27 cellular contexts compared by ENCODE assay signal in the genomic region with DNA sequence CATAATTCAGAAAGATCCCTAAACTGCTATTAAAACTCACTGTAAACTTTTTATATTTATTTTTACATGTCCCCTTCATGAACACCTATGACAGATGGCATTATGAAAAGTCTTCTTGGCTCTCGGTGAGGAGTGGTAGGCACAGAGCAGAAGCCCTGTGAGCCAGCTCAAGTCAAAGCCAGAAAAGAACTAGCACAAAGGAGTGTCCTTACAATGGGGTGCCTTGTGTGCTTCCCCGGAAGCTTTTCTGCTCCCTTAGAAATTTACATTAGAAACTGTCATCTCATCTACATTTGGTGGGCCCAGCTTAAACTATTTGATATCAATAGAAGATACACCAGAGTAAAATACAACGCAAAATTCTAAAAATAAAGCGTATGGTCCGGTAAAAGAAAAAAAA.
"Had no signal": no experiment of that assay in that cellular context is flagged by ENCODE, and none has a peak within 500 bp of the region (broad histone marks: within the 10 kb centered on the region; RNA-seq: fewer than 3 reads in every experiment).

No MANE protein-coding gene starts in this region.

- H3K4me3 Mint-ChIP-seq: activated CD4-positive, alpha-beta memory T cell treated with anti-CD3 and anti-CD28 coated beads, Interleukin-2, amount 10 ng/mL, durations not matched to agents 7 days and 5 days; activated CD4-positive, alpha-beta T cell treated with anti-CD3 and anti-CD28 coated beads, Interleukin-2, amount 10 ng/mL, durations not matched to agents 24 days and 14 days; activated naive CD4-positive, alpha-beta T cell treated with anti-CD3 and anti-CD28 coated beads, Interleukin-2, amount 10 ng/mL, durations not matched to agents 7 days and 5 days; activated naive CD8-positive, alpha-beta T cell treated with anti-CD3 and anti-CD28 coated beads, Interleukin-2, amount 10 ng/mL, durations not matched to agents 7 days and 5 days; activated T-cell treated with anti-CD3 and anti-CD28 coated beads, Interleukin-2, amount 50 U/mL, for 24 hours; dendritic cell treated with granulocyte-macrophage colony-stimulating factor and Interleukin-4, amounts not matched to agents 40 ng/mL and 50 ng/mL, for 4 days; natural killer cell treated with Interleukin-12 subunit alpha and Interleukin-12 subunit beta and Interleukin-15 and Interleukin-18, amount 100 ng/mL, for 72 hours; T-helper 17 cell had no signal

- DNase-seq: activated CD4-positive, alpha-beta memory T cell treated with anti-CD3 and anti-CD28 coated beads, Interleukin-2, amount 10 ng/mL, durations not matched to agents 7 days and 5 days; activated CD4-positive, alpha-beta T cell treated with anti-CD3 and anti-CD28 coated beads, Interleukin-2, amount 10 ng/mL, durations not matched to agents 24 days and 14 days; activated CD4-positive, CD25-positive, alpha-beta regulatory T cell treated with anti-CD3 and anti-CD28 coated beads, Interleukin-2, amount 50 U/mL, for 72 hours; activated CD8-positive, alpha-beta memory T cell treated with anti-CD3 and anti-CD28 coated beads, Interleukin-2, amount 50 U/mL, for 48 hours; activated gamma-delta T cell; activated naive CD4-positive, alpha-beta T cell treated with anti-CD3 and anti-CD28 coated beads, Interleukin-2, amount 10 ng/mL, durations not matched to agents 7 days and 5 days; activated naive CD8-positive, alpha-beta T cell treated with anti-CD3 and anti-CD28 coated beads, Interleukin-2, amount 10 ng/mL, durations not matched to agents 7 days and 5 days; activated T-cell treated with anti-CD3 and anti-CD28 coated beads, Interleukin-2, amount 50 U/mL, for 24 hours; amniotic stem cell; central memory CD4-positive, alpha-beta T cell; effector CD8-positive, alpha-beta T cell; gastrocnemius medialis; left cardiac atrium; mammary epithelial cell; right lobe of liver; stimulated activated CD4-positive, alpha-beta T cell treated with anti-CD3 and anti-CD28 coated beads, Interleukin-2, amount 100 ng/mL, for 48 hours; stimulated activated naive CD4-positive, alpha-beta T cell treated with Interleukin-2 at 50 U/mL for 16 hours; T-helper 17 cell; T1000; trophoblast cell had no signal

- H3K4me2 ChIP-seq: hepatocyte had no signal

- H3K4me3 ChIP-seq: breast epithelium, gastrocnemius medialis, hepatocyte, right lobe of liver, thoracic aorta had no signal

- H3K4me1 ChIP-seq: breast epithelium, gastrocnemius medialis, right lobe of liver had no signal

- H3K79me2 ChIP-seq: hepatocyte had no signal

- H3K9me3 Mint-ChIP-seq: activated CD4-positive, alpha-beta memory T cell treated with anti-CD3 and anti-CD28 coated beads, Interleukin-2, amount 10 ng/mL, durations not matched to agents 7 days and 5 days; activated naive CD4-positive, alpha-beta T cell treated with anti-CD3 and anti-CD28 coated beads, Interleukin-2, amount 10 ng/mL, durations not matched to agents 7 days and 5 days; activated naive CD8-positive, alpha-beta T cell treated with anti-CD3 and anti-CD28 coated beads, Interleukin-2, amount 10 ng/mL, durations not matched to agents 7 days and 5 days; activated T-cell treated with anti-CD3 and anti-CD28 coated beads, Interleukin-2, amount 50 U/mL, for 24 hours; natural killer cell treated with Interleukin-12 subunit alpha and Interleukin-12 subunit beta and Interleukin-15 and Interleukin-18, amount 100 ng/mL, for 72 hours had no signal

- H3K27me3 ChIP-seq: gastrocnemius medialis, hepatocyte, right lobe of liver had no signal

- H3K27ac ChIP-seq: gastrocnemius medialis, hepatocyte, right lobe of liver, thoracic aorta had no signal

- H2AFZ ChIP-seq: hepatocyte had no signal

- H3K9me3 ChIP-seq: breast epithelium, gastrocnemius medialis, right lobe of liver, thoracic aorta had no signal

- H3K27ac Mint-ChIP-seq: activated CD4-positive, alpha-beta memory T cell treated with anti-CD3 and anti-CD28 coated beads, Interleukin-2, amount 10 ng/mL, durations not matched to agents 7 days and 5 days; activated naive CD8-positive, alpha-beta T cell treated with anti-CD3 and anti-CD28 coated beads, Interleukin-2, amount 10 ng/mL, durations not matched to agents 7 days and 5 days; T-helper 17 cell had no signal

- H3K27me3 Mint-ChIP-seq: activated CD4-positive, alpha-beta memory T cell treated with anti-CD3 and anti-CD28 coated beads, Interleukin-2, amount 10 ng/mL, durations not matched to agents 7 days and 5 days; activated CD4-positive, alpha-beta T cell treated with anti-CD3 and anti-CD28 coated beads, Interleukin-2, amount 10 ng/mL, durations not matched to agents 24 days and 14 days; activated naive CD4-positive, alpha-beta T cell treated with anti-CD3 and anti-CD28 coated beads, Interleukin-2, amount 10 ng/mL, durations not matched to agents 7 days and 5 days; activated naive CD8-positive, alpha-beta T cell treated with anti-CD3 and anti-CD28 coated beads, Interleukin-2, amount 10 ng/mL, durations not matched to agents 7 days and 5 days; dendritic cell treated with granulocyte-macrophage colony-stimulating factor and Interleukin-4, amounts not matched to agents 40 ng/mL and 50 ng/mL, for 4 days; natural killer cell treated with Interleukin-12 subunit alpha and Interleukin-12 subunit beta and Interleukin-15 and Interleukin-18, amount 100 ng/mL, for 72 hours; T-helper 17 cell had no signal

- FAIRE-seq: keratinocyte, urothelium cell line had no signal

- H3K36me3 ChIP-seq: breast epithelium, gastrocnemius medialis, right lobe of liver, thoracic aorta had no signal

- ATAC-seq: gastrocnemius medialis; left cardiac atrium; natural killer cell treated with Interleukin-12 subunit alpha and Interleukin-12 subunit beta and Interleukin-15 and Interleukin-18, amount 100 ng/mL, for 72 hours; right lobe of liver; T-helper 17 cell had no signal
